8 cellular contexts compared by ENCODE assay signal in the genomic region with DNA sequence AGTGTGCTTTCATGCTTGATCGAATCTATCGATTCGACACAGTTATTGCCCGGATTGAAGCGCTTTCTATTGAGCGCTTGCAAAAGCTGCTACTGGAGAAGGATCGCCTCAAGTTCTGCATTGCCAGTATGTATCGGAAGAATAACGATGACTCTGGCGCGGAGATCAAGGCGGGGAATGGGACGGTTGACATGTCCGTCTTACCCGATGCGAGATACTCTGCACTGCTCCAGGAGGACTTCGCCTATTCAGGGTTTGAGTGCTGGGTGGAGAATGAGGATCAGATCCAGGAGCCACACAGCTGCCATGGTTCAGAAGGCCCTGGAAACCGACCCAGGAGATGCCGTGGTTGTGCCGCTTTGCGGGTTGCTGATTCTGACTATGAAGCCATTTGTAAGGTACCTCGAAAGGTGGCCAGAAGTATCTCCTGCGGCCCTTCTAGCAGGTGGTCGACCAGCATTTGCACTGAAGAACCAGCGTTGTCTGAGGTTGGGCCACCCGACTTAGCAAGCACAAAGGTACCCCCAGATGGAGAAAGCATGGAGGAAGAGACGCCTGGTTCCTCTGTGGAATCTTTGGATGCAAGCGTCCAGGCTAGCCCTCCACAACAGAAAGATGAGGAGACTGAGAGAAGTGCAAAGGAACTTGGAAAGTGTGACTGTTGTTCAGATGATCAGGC.
DNase-seq lines count a peak whose midpoint lies in the region; ATAC-seq and TF ChIP-seq lines count a peak whose summit lies in the region.
"Not testable (repeated sequence)": the region's sequence is repeated elsewhere in the genome, so short reads cannot be mapped to it uniquely, and the experiment has no call there.

No MANE protein-coding gene starts in this region.

- H3K36me3 Mint-ChIP-seq in activated CD8-positive, alpha-beta T cell treated with anti-CD3 and anti-CD28 coated beads for 36 hours (ENCODE audit: low read depth), result not testable (repeated sequence)

- H3K27ac ChIP-seq in iPS-18a (ENCODE audit: low read length); osteoblast (ENCODE audit: low read depth, low read length): not testable (repeated sequence)
- H3K27ac ChIP-seq in tibial nerve, result peak overlapping the region in 3 of 4 donors; percentile 34 to 82 (median 79)

- POLR2A ChIA-PET in activated CD8-positive, alpha-beta T cell treated with anti-CD3 and anti-CD28 coated beads for 36 hours (lab: Charles Lee), result not testable (repeated sequence)

- H3K9me3 Mint-ChIP-seq in activated CD8-positive, alpha-beta T cell treated with anti-CD3 and anti-CD28 coated beads for 36 hours, result not testable (repeated sequence)

- intact Hi-C loops in activated CD8-positive, alpha-beta T cell treated with anti-CD3 and anti-CD28 coated beads for 36 hours (cut with micrococcal nuclease), result not testable (repeated sequence)

- not testable (repeated sequence) for TF ChIP-seq EP300 in tibial nerve (IDR thresholded peaks at IDR 0.05)

- TF ChIP-seq CTCF in activated CD8-positive, alpha-beta T cell treated with anti-CD3 and anti-CD28 coated beads for 36 hours (IDR thresholded peaks at IDR 0.05); osteoblast (IDR thresholded peaks at IDR 0.05; ENCODE audit: extremely low read depth, low read depth, low read length); tibial nerve (IDR thresholded peaks at IDR 0.05): not testable (repeated sequence)

- DNase-seq in ELR (ENCODE audit: low read depth) (peak; percentile 53), NCI-H345 (lab: John Stamatoyannopoulos, UW) (peak; percentile 42), dedifferentiated amniotic fluid mesenchymal stem cell (ENCODE audit: extremely low spot score) (peak; percentile 15), osteoblast (ENCODE audit: insufficient read length, low spot score, missing footprints) (peak; percentile 10), tibial nerve (ENCODE audit: low spot score in 2 of 2) (peak in 1 of 2 donors; percentile 9)
- DNase-seq in activated CD8-positive, alpha-beta T cell treated with anti-CD3 and anti-CD28 coated beads for 36 hours, result peak; percentile 18

- peaks cover 20% of the 10 kb centered on the region for H3K79me2 ChIP-seq in osteoblast (ENCODE audit: insufficient read depth, low read length)

- 4 to 7% methylated on average over 20 of the region's 28 CpGs for WGBS in tibial nerve, 2 donors

- H3K36me3 ChIP-seq in iPS-18a (ENCODE audit: control insufficient read depth, low read depth, low read length); osteoblast (ENCODE audit: insufficient read depth, low read length); tibial nerve: not testable (repeated sequence)

- not testable (repeated sequence) for H3K9ac ChIP-seq in iPS-18a (ENCODE audit: low read length)

- not testable (repeated sequence) for H3K9me3 ChIP-seq in iPS-18a (ENCODE audit: control insufficient read depth, low read depth, low read length); osteoblast (ENCODE audit: low read depth, low read length); tibial nerve

- ATAC-seq in HG02763 (IDR thresholded peaks at IDR 0.05; ENCODE audit: unreplicated experiment), result peak; percentile 2
- not testable (repeated sequence) for ATAC-seq in activated CD8-positive, alpha-beta T cell treated with anti-CD3 and anti-CD28 coated beads for 36 hours

- H3K4me3 Mint-ChIP-seq in activated CD8-positive, alpha-beta T cell treated with anti-CD3 and anti-CD28 coated beads for 36 hours, result peak overlapping the region; percentile 78

- not testable (repeated sequence) for H4K20me1 ChIP-seq in osteoblast (ENCODE audit: insufficient read depth, low read length)

- peaks cover 11% of the 10 kb centered on the region for H3K4me1 Mint-ChIP-seq in activated CD8-positive, alpha-beta T cell treated with anti-CD3 and anti-CD28 coated beads for 36 hours (ENCODE audit: low read depth)

- not testable (repeated sequence) for H3K4me1 ChIP-seq in iPS-18a (ENCODE audit: control insufficient read depth, low read depth, low read length); osteoblast (ENCODE audit: insufficient read depth, low read length); tibial nerve

- CTCF ChIA-PET in activated CD8-positive, alpha-beta T cell treated with anti-CD3 and anti-CD28 coated beads for 36 hours (lab: Charles Lee), result not testable (repeated sequence)

- H3K4me3 ChIP-seq in iPS-18a (ENCODE audit: low read length) (peak overlapping the region; percentile 59), osteoblast (ENCODE audit: insufficient read depth, low read length) (peak overlapping the region; percentile 74), tibial nerve (peak overlapping the region; percentile 34 to 61 (median 50))

- H3K27me3 Mint-ChIP-seq in activated CD8-positive, alpha-beta T cell treated with anti-CD3 and anti-CD28 coated beads for 36 hours, result not testable (repeated sequence)

- H2AFZ ChIP-seq in osteoblast (ENCODE audit: low read length), result not testable (repeated sequence)

- not testable (repeated sequence) for TF ChIP-seq POLR2A in tibial nerve (IDR thresholded peaks at IDR 0.05)

- H3K4me2 ChIP-seq in osteoblast (ENCODE audit: insufficient read depth, low read length), result peak overlapping the region; percentile 88

- not testable (repeated sequence) for H3K27me3 ChIP-seq in iPS-18a (ENCODE audit: control insufficient read depth, insufficient read depth, low read length); osteoblast (ENCODE audit: insufficient read depth, low read length); tibial nerve

- not testable (repeated sequence) for H3K27ac Mint-ChIP-seq in activated CD8-positive, alpha-beta T cell treated with anti-CD3 and anti-CD28 coated beads for 36 hours
